ENCODE assay signal across 10 cellular contexts in genomic region chr2:204842731-204843490, GRCh38.
A peak's percentile ranks its signal among the peaks of the same experiment; 100 is the strongest.
DNase-seq lines count a peak whose midpoint lies in the region; ATAC-seq, FAIRE-seq and TF ChIP-seq lines count a peak whose summit lies in the region.
"Had no signal": no experiment of that assay in that cellular context is flagged by ENCODE, and none has a peak within 500 bp of the region (broad histone marks: within the 10 kb centered on the region; RNA-seq: fewer than 3 reads in every experiment).

No MANE protein-coding gene starts in this region.

- FAIRE-seq in islet of Langerhans (lab: Jason Lieb, UNC) = peak; percentile 94

- H3K27ac ChIP-seq in adrenal gland (peak overlapping the region in 3 of 5 donors; percentile 14 to 36 (median 28)), subcutaneous abdominal adipose tissue (ENCODE audit: low read depth, low read length) (peak overlapping the region; percentile 80)
- H3K27ac ChIP-seq: C4-2B had no signal

- no peak for TF ChIP-seq POLR2A in adrenal gland (IDR thresholded peaks at IDR 0.05)

- DNase-seq in activated CD4-positive, alpha-beta T cell treated with anti-CD3 and anti-CD28 coated beads for 48 hours = peak; percentile 50
- DNase-seq in activated CD4-positive, alpha-beta T cell treated with anti-CD3 and anti-CD28 coated beads, Interleukin-2, amount 50 U/mL, for 1 hour = no peak
- DNase-seq in adrenal gland = peak; percentile 17 to 69 (median 53)
- DNase-seq in HuH-7 (ENCODE audit: low spot score) = no peak
- no peak for DNase-seq in COLO668 (lab: John Stamatoyannopoulos, UW; ENCODE audit: unreplicated experiment)
- DNase-seq: NCI-H1930 had no signal

- ATAC-seq in HG02763 (IDR thresholded peaks at IDR 0.05; ENCODE audit: unreplicated experiment) = no peak

- H3K4me3 ChIP-seq in adrenal gland = peak overlapping the region in 1 of 4 donors; percentile 1
- peak overlapping the region in 1 of 5 donors; percentile 49 for H3K4me3 ChIP-seq in subcutaneous abdominal adipose tissue (ENCODE audit: low read depth in 1 of 5, low read length in 5 of 5)

- H3K4me1 ChIP-seq in adrenal gland (replicated peaks in 1 of 2) = peaks cover 6 to 7% of the 10 kb centered on the region in 2 donors
- H3K4me1 ChIP-seq in subcutaneous abdominal adipose tissue (ENCODE audit: control insufficient read depth in 5 of 5, insufficient read depth in 5 of 5, low read length in 5 of 5) = peaks cover 0 to 22% (median 15%) of the 10 kb centered on the region in 5 donors

- TF ChIP-seq CTCF in adrenal gland (IDR thresholded peaks at IDR 0.05) = no peak

- intact Hi-C loops in adrenal gland (cut with DNase I) = no loop called here

- H3K27me3 ChIP-seq in adrenal gland (no peaks in the 10 kb centered on the region), subcutaneous abdominal adipose tissue (ENCODE audit: control insufficient read depth in 5 of 5, insufficient read depth in 4 of 5, low read length in 5 of 5) (no peaks in the 10 kb centered on the region)

- WGBS in adrenal gland, 4 donors = 39 to 52% (median 49%) methylated on average over 8 to 9 of the region's 9 CpGs

- H3K36me3 ChIP-seq in adrenal gland (replicated peaks in 1 of 2) = no peaks in the 10 kb centered on the region
- no peaks in the 10 kb centered on the region for H3K36me3 ChIP-seq in subcutaneous abdominal adipose tissue (ENCODE audit: control insufficient read depth in 5 of 5, insufficient read depth in 5 of 5, low read length in 5 of 5)

- peak overlapping the region in 2 of 5 donors; percentile 72 to 76 for H3K9ac ChIP-seq in subcutaneous abdominal adipose tissue (ENCODE audit: low read length in 5 of 5)

- H3K9me3 ChIP-seq in adrenal gland (replicated peaks in 1 of 3) (no peaks in the 10 kb centered on the region), subcutaneous abdominal adipose tissue (ENCODE audit: control insufficient read depth in 5 of 5, low read length in 5 of 5) (no peaks in the 10 kb centered on the region)

Comparison
In these comparisons a context has a peak if more than half of its experiments do, and no peak if none do; other contexts are left out.
1. DNase-seq: peak in activated CD4-positive, alpha-beta T cell treated with anti-CD3 and anti-CD28 coated beads for 48 hours (single experiment) and adrenal gland (7 of 7); none in activated CD4-positive, alpha-beta T cell treated with anti-CD3 and anti-CD28 coated beads, Interleukin-2, amount 50 U/mL, for 1 hour (single experiment), HuH-7 (single experiment) and COLO668 (single experiment).